1 cellular context compared by ENCODE assay signal in genomic region chr9:129459550-129460322, GRCh38.
TF ChIP-seq lines count a peak whose summit lies in the region.

No MANE protein-coding gene starts in this region.

TF ChIP-seq in K562, 482 proteins besides CTCF, POLR2A, EP300 and RAD21 (continued from another document):
- no peak for TF ChIP-seq JUND (IDR thresholded peaks at IDR 0.05; ENCODE audit: borderline replicate concordance, low read depth, low read length)
- no peak for TF ChIP-seq JUND (tag; IDR thresholded peaks at IDR 0.05; ENCODE audit: borderline replicate concordance, low read depth, low read length)
- TF ChIP-seq ZBTB33 (CRISPR knock-in tag; IDR thresholded peaks at IDR 0.05), result peak; percentile 65; the same call in 1 of the 2 replicates
- no peak for TF ChIP-seq NCOA1 (IDR thresholded peaks at IDR 0.05; ENCODE audit: low read depth)
- TF ChIP-seq ATF2 (CRISPR knock-in tag; IDR thresholded peaks at IDR 0.05), result no peak
- TF ChIP-seq PRMT5 (CRISPR knock-in tag; IDR thresholded peaks at IDR 0.05), result no peak
